ENCODE assay signal across 14 cellular contexts in genomic region chr3:121477589-121477988, GRCh38.
DNase-seq lines count a peak whose midpoint lies in the region; FAIRE-seq and TF ChIP-seq lines count a peak whose summit lies in the region.
"Had no signal": no experiment of that assay in that cellular context is flagged by ENCODE, and none has a peak within 500 bp of the region (broad histone marks: within the 10 kb centered on the region; RNA-seq: fewer than 3 reads in every experiment).

No MANE protein-coding gene starts in this region.

- peaks cover 5% of the 10 kb centered on the region for H3K36me3 ChIP-seq in astrocyte (ENCODE audit: insufficient read depth, low read length)
- H3K36me3 ChIP-seq in OCI-LY7 (ENCODE audit: insufficient read depth, low read length): peaks cover 92% of the 10 kb centered on the region
- H3K36me3 ChIP-seq in PC-9 (ENCODE audit: low read depth): no peaks in the 10 kb centered on the region

- no peaks in the 10 kb centered on the region for H3K9me3 ChIP-seq in astrocyte (ENCODE audit: insufficient read depth, low read depth, low read length)
- H3K9me3 ChIP-seq in OCI-LY7 (ENCODE audit: low read length): no peaks in the 10 kb centered on the region
- H3K9me3 ChIP-seq in PC-9 (ENCODE audit: insufficient read depth, low read depth): no peaks in the 10 kb centered on the region

- H3K27ac ChIP-seq in astrocyte (ENCODE audit: low read depth, low read length): peak overlapping the region; percentile 89
- H3K27ac ChIP-seq in OCI-LY7 (ENCODE audit: low read depth, low read length, poor library complexity, severe bottlenecking): no peak overlapping the region
- no peak overlapping the region for H3K27ac ChIP-seq in PC-9
- H3K27ac ChIP-seq: VCaP had no signal

- no TSS peak for BruUV-seq in OCI-LY7 (replicated peaks; lab: Mats Ljungman, UMichigan)
- BruUV-seq in PC-9 (replicated peaks; lab: Mats Ljungman, UMichigan): no TSS peak

- CTCF ChIA-PET in OCI-LY7 (lab: Charles Lee; ENCODE audit: unreplicated experiment): no interaction called here
- CTCF ChIA-PET in PC-9 (lab: Charles Lee): no interaction called here

- H2AFZ ChIP-seq in astrocyte (ENCODE audit: low read depth, low read length): peak overlapping the region; percentile 70
- no peak overlapping the region for H2AFZ ChIP-seq in OCI-LY7 (ENCODE audit: low read length)
- H2AFZ ChIP-seq in PC-9: no peak overlapping the region

- FAIRE-seq in astrocyte (lab: Jason Lieb, UNC): peak; percentile 76

- no peaks in the 10 kb centered on the region for H3F3A ChIP-seq in PC-9 (ENCODE audit: insufficient read depth, low read depth)

- H3K4me1 ChIP-seq in astrocyte (ENCODE audit: insufficient read depth, low read length): peaks cover 10% of the 10 kb centered on the region
- H3K4me1 ChIP-seq in OCI-LY7 (ENCODE audit: insufficient read depth, low read length, poor library complexity, severe bottlenecking): no peaks in the 10 kb centered on the region
- H3K4me1 ChIP-seq in PC-9 (replicated peaks; ENCODE audit: insufficient read depth): no peaks in the 10 kb centered on the region

- peaks cover 10% of the 10 kb centered on the region for H3K4me1 Mint-ChIP-seq in astrocyte (ENCODE audit: low read depth, unreplicated experiment)

- no peaks in the 10 kb centered on the region for H3K9me3 Mint-ChIP-seq in astrocyte (ENCODE audit: unreplicated experiment)

- intact Hi-C loops in OCI-LY7 (cut with micrococcal nuclease; ENCODE audit: unreplicated experiment): no loop called here
- intact Hi-C loops in PC-9 (cut with micrococcal nuclease; ENCODE audit: unreplicated experiment): no loop called here

- H4K20me1 ChIP-seq in astrocyte (ENCODE audit: insufficient read depth, low read length): no peaks in the 10 kb centered on the region
- H4K20me1 ChIP-seq in OCI-LY7 (ENCODE audit: insufficient read depth, low read length): no peaks in the 10 kb centered on the region
- H4K20me1 ChIP-seq in PC-9 (ENCODE audit: insufficient read depth): no peaks in the 10 kb centered on the region

- H3K9me2 ChIP-seq in OCI-LY7 (ENCODE audit: insufficient read depth, low read length): no peaks in the 10 kb centered on the region
- H3K9me2 ChIP-seq in PC-9 (ENCODE audit: insufficient read depth): no peaks in the 10 kb centered on the region

- H3K4me3 ChIP-seq in HFF-Myc (replicated peaks; ENCODE audit: low read depth, low read length) (no peak overlapping the region), astrocyte (ENCODE audit: insufficient read depth, low read depth, low read length) (peak overlapping the region; percentile 40), foreskin fibroblast (ENCODE audit: low read depth in 1 of 2, low read length in 2 of 2) (no peak overlapping the region), OCI-LY7 (ENCODE audit: low read depth, low read length, poor library complexity, severe bottlenecking) (no peak overlapping the region), PC-9 (no peak overlapping the region)

- H3K27me3 ChIP-seq in astrocyte (ENCODE audit: insufficient read depth, low read length): no peaks in the 10 kb centered on the region
- H3K27me3 ChIP-seq in PC-9 (ENCODE audit: insufficient read depth, low read depth): no peaks in the 10 kb centered on the region

- no peak for TF ChIP-seq CTCF in HFF-Myc (IDR thresholded peaks at IDR 0.05; ENCODE audit: low read depth, low read length, missing control alignments)
- no peak for TF ChIP-seq CTCF in astrocyte (IDR thresholded peaks at IDR 0.05; ENCODE audit: insufficient read depth, low read depth, low read length)
- no peak for TF ChIP-seq CTCF in foreskin fibroblast (IDR thresholded peaks at IDR 0.05; ENCODE audit: low read depth, low read length)
- TF ChIP-seq CTCF in OCI-LY7 (conservative IDR thresholded peaks at IDR 0.05; ENCODE audit: low read length): no peak
- TF ChIP-seq CTCF in PC-9 (conservative IDR thresholded peaks at IDR 0.05): no peak

- H3K27me3 Mint-ChIP-seq in astrocyte (ENCODE audit: low read depth, unreplicated experiment): no peaks in the 10 kb centered on the region

- H3K79me2 ChIP-seq in astrocyte (ENCODE audit: insufficient read depth, low read length): no peaks in the 10 kb centered on the region
- H3K79me2 ChIP-seq in OCI-LY7 (ENCODE audit: insufficient read depth, low read depth, low read length): no peaks in the 10 kb centered on the region
- H3K79me2 ChIP-seq in PC-9 (ENCODE audit: low read depth): no peaks in the 10 kb centered on the region

- H3K4me2 ChIP-seq in astrocyte (ENCODE audit: low read length): peak overlapping the region; percentile 83
- H3K4me2 ChIP-seq in OCI-LY7 (ENCODE audit: low read length): no peak overlapping the region
- no peak overlapping the region for H3K4me2 ChIP-seq in PC-9

- DNase-seq in HFF-Myc (ENCODE audit: extremely low read depth, low read depth): peak; percentile 15
- DNase-seq in astrocyte (ENCODE audit: low read depth): peak; percentile 80
- DNase-seq in foreskin fibroblast: peak; percentile 71 to 82
- peak; percentile 49 for DNase-seq in stromal cell of bone marrow (ENCODE audit: low read depth)
- no peak for DNase-seq in OCI-LY7 (ENCODE audit: low spot score)
- no peak for DNase-seq in SIG-M5 treated with dmso at 0.1 percent for 504 hours (lab: John Stamatoyannopoulos, UW; ENCODE audit: unreplicated experiment)
- no peak for DNase-seq in PC-9
- DNase-seq in NCI-H1092 (lab: John Stamatoyannopoulos, UW): no peak
- DNase-seq: activated naive CD4-positive, alpha-beta T cell; cerebellar nuclear complex; midbrain; NCI-H1105 treated with DMSO at 0.1 percent for 48 hours; NCI-H2227 treated with DMSO at 0.1 percent for 48 hours had no signal

- H3K36me3 Mint-ChIP-seq in astrocyte (ENCODE audit: low read depth, unreplicated experiment): no peaks in the 10 kb centered on the region

- H3K27ac Mint-ChIP-seq in astrocyte (ENCODE audit: unreplicated experiment): peak overlapping the region; percentile 15

- H3K4me3 Mint-ChIP-seq in astrocyte (ENCODE audit: unreplicated experiment): no peak overlapping the region

- H3K9ac ChIP-seq in astrocyte (ENCODE audit: low read length): peak overlapping the region; percentile 74

- POLR2A ChIA-PET in OCI-LY7 (lab: Charles Lee): no interaction called here
- POLR2A ChIA-PET in PC-9 (lab: Charles Lee; ENCODE audit: unreplicated experiment): no interaction called here

Comparison
In these comparisons a context has a peak if more than half of its experiments do, and no peak if none do; other contexts are left out.
1. DNase-seq: peak in HFF-Myc (single experiment), astrocyte (single experiment), foreskin fibroblast (2 of 2) and stromal cell of bone marrow (single experiment); none in OCI-LY7 (single experiment), SIG-M5 treated with dmso at 0.1 percent for 504 hours (single experiment), PC-9 (0 of 2) and NCI-H1092 (single experiment).